7 cellular contexts compared by ENCODE assay signal in the genomic region with DNA sequence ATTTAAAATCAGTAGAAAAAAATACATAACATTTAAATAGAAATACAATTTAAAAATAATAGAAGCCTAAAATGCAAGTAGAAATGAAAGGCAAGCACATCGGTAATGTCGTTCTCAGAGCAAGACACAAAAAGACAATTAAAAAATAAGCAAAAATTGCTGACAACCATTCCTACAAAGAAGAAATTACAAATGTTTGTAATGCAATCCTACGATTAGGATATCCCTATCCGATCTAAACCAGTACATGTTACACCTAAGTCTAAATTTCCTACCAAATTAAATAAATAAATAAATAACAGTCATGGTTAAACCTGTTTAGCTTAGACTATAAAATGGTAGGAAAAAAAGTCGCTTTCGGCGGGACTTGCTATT.
DNase-seq lines count a peak whose midpoint lies in the region; FAIRE-seq and TF ChIP-seq lines count a peak whose summit lies in the region.

No MANE protein-coding gene starts in this region.

- H3K4me1 ChIP-seq in GM23248 (ENCODE audit: insufficient read depth) (peaks cover 26% of the 10 kb centered on the region), Peyer's patch (peaks cover 0 to 34% (median 0%) of the 10 kb centered on the region in 4 donors), small intestine (ENCODE audit: control insufficient read depth in 2 of 2, insufficient read depth in 1 of 2, low read depth in 1 of 2, low read length in 1 of 2) (no peaks in the 10 kb centered on the region)

- H3K4me3 ChIP-seq in GM23248 (peak overlapping the region; percentile 79), Peyer's patch (peak overlapping the region; percentile 34 to 72 (median 50)), small intestine (ENCODE audit: low read depth in 1 of 2, low read length in 2 of 2) (peak overlapping the region in 1 of 2 donors; percentile 68)

- no peaks in the 10 kb centered on the region for H4K20me1 ChIP-seq in GM23248 (ENCODE audit: insufficient read depth)

- H3F3A ChIP-seq in GM23248 (ENCODE audit: insufficient read depth), result peaks cover 25% of the 10 kb centered on the region

- H3K27ac ChIP-seq in GM23248 (peak overlapping the region; percentile 93), Peyer's patch (peak overlapping the region in 3 of 4 donors; percentile 95 to 97 (median 95)), epithelial cell of prostate (peak overlapping the region; percentile 98), small intestine (ENCODE audit: low read depth in 1 of 2, low read length in 1 of 2) (peak overlapping the region; percentile 90 to 97)

- no peak for FAIRE-seq in small intestine (lab: Jason Lieb, UNC)

- 25 to 26% methylated on average over 7 of the region's 7 CpGs for WGBS in GM23248 (ENCODE audit: low coverage in 1 of 2, low lambda C conversion rate in 2 of 2, missing lambda C conversion rate in 2 of 2), 2 experiments
- WGBS in small intestine, 3 donors, result 16 to 25% (median 18%) methylated on average over 7 of the region's 7 CpGs

- no peak for DNase-seq in GM23248
- DNase-seq in Peyer's patch, result no peak
- no peak for DNase-seq in epithelial cell of prostate (ENCODE audit: low read depth, low spot score)
- no peak for DNase-seq in small intestine
- DNase-seq in EL, result no peak
- no peak for DNase-seq in epidermal melanocyte (ENCODE audit: insufficient read length, low spot score)
- no peak for DNase-seq in dermis blood vessel endothelial cell

- no peaks in the 10 kb centered on the region for H3K9me2 ChIP-seq in GM23248 (ENCODE audit: insufficient read depth)

- no peaks in the 10 kb centered on the region for H3K36me3 ChIP-seq in GM23248 (ENCODE audit: low read depth)
- H3K36me3 ChIP-seq in Peyer's patch, result no peaks in the 10 kb centered on the region
- H3K36me3 ChIP-seq in small intestine (ENCODE audit: control insufficient read depth in 2 of 2, insufficient read depth in 2 of 2, low read length in 2 of 2), result no peaks in the 10 kb centered on the region

- peak overlapping the region; percentile 92 for H3K4me2 ChIP-seq in GM23248 (ENCODE audit: unreplicated experiment)

- H3K9me3 ChIP-seq in GM23248 (ENCODE audit: low read depth) (no peaks in the 10 kb centered on the region), Peyer's patch (peaks cover 0 to 13% (median 0%) of the 10 kb centered on the region in 4 donors), small intestine (ENCODE audit: control insufficient read depth, low read depth) (no peaks in the 10 kb centered on the region)

- in situ Hi-C loops in GM23248 (cut with MboI), result no loop called here

- H2AFZ ChIP-seq in GM23248, result peak overlapping the region; percentile 87

- peaks cover 10% of the 10 kb centered on the region; the same call in 1 of the 2 replicates for H3K79me2 ChIP-seq in GM23248 (ENCODE audit: insufficient read depth)

- H3K27me3 ChIP-seq in GM23248 (replicated peaks; ENCODE audit: insufficient read depth) (no peaks in the 10 kb centered on the region), Peyer's patch (peaks cover 0 to 49% of the 10 kb centered on the region in 2 donors), small intestine (ENCODE audit: control insufficient read depth in 2 of 2, insufficient read depth in 2 of 2, low read length in 2 of 2) (peaks cover 0 to 28% of the 10 kb centered on the region in 2 donors)

- H3K9ac ChIP-seq in GM23248, result peak overlapping the region; percentile 91

- TF ChIP-seq CTCF in Peyer's patch (IDR thresholded peaks at IDR 0.05), result no peak

- TF ChIP-seq POLR2A in Peyer's patch (IDR thresholded peaks at IDR 0.05), result no peak
